34 cellular contexts compared by ENCODE assay signal in genomic region chr2:218138047-218138446, GRCh38. TPM values are rescaled to one million over a fixed set of nuclear protein-coding genes. Genes with fewer than 3 reads are reported as not detected.
"Had no signal": no experiment of that assay in that cellular context is flagged by ENCODE, and none has a peak within 500 bp of the region (broad histone marks: within the 10 kb centered on the region; RNA-seq: fewer than 3 reads in every experiment).

No MANE protein-coding gene starts in this region.

- H3K9me3 Mint-ChIP-seq: activated CD4-positive, alpha-beta memory T cell treated with anti-CD3 and anti-CD28 coated beads, Interleukin-2, amount 10 ng/mL, durations not matched to agents 7 days and 5 days; activated naive CD8-positive, alpha-beta T cell treated with anti-CD3 and anti-CD28 coated beads for 36 hours; activated T-cell treated with anti-CD3 and anti-CD28 coated beads, Interleukin-2, amount 50 U/mL, for 72 hours; central memory CD8-positive, alpha-beta T cell had no signal

- H3K4me3 Mint-ChIP-seq: activated CD4-positive, alpha-beta memory T cell treated with anti-CD3 and anti-CD28 coated beads, Interleukin-2, amount 10 ng/mL, durations not matched to agents 7 days and 5 days; activated naive CD8-positive, alpha-beta T cell treated with anti-CD3 and anti-CD28 coated beads for 36 hours; activated T-cell treated with anti-CD3 and anti-CD28 coated beads, Interleukin-2, amount 50 U/mL, for 72 hours; activated T-helper 17 cell treated with anti-CD3 and anti-CD28 coated beads, Interleukin-2, amount 50 U/mL, for 72 hours; central memory CD8-positive, alpha-beta T cell had no signal

- H3K4me1 Mint-ChIP-seq: activated CD4-positive, alpha-beta memory T cell treated with anti-CD3 and anti-CD28 coated beads, Interleukin-2, amount 10 ng/mL, durations not matched to agents 7 days and 5 days; activated naive CD8-positive, alpha-beta T cell treated with anti-CD3 and anti-CD28 coated beads for 36 hours; activated T-helper 17 cell treated with anti-CD3 and anti-CD28 coated beads, Interleukin-2, amount 50 U/mL, for 72 hours; central memory CD8-positive, alpha-beta T cell had no signal

- H3K4me3 ChIP-seq: cardiac muscle cell had no signal

- H3K36me3 Mint-ChIP-seq: activated naive CD8-positive, alpha-beta T cell treated with anti-CD3 and anti-CD28 coated beads for 36 hours had no signal

- ATAC-seq: activated T-cell treated with anti-CD3 and anti-CD28 coated beads, Interleukin-2, amount 50 U/mL, for 72 hours; activated T-helper 17 cell treated with anti-CD3 and anti-CD28 coated beads, Interleukin-2, amount 50 U/mL, for 72 hours had no signal

- H3K27ac ChIP-seq: brain microvascular endothelial cell, cardiac muscle cell, VCaP had no signal

- H3K27ac Mint-ChIP-seq: activated CD4-positive, alpha-beta memory T cell treated with anti-CD3 and anti-CD28 coated beads, Interleukin-2, amount 10 ng/mL, durations not matched to agents 7 days and 5 days; activated naive CD8-positive, alpha-beta T cell treated with anti-CD3 and anti-CD28 coated beads for 36 hours; activated T-cell treated with anti-CD3 and anti-CD28 coated beads, Interleukin-2, amount 50 U/mL, for 72 hours; activated T-helper 17 cell treated with anti-CD3 and anti-CD28 coated beads, Interleukin-2, amount 50 U/mL, for 72 hours had no signal

- H3K36me3 ChIP-seq: brain microvascular endothelial cell, cardiac muscle cell had no signal

- DNase-seq: activated CD4-positive, alpha-beta memory T cell treated with anti-CD3 and anti-CD28 coated beads, Interleukin-2, amount 10 ng/mL, durations not matched to agents 7 days and 5 days; activated CD4-positive, alpha-beta T cell treated with anti-CD3 and anti-CD28 coated beads for 1 hour; activated CD4-positive, alpha-beta T cell treated with anti-CD3 and anti-CD28 coated beads for 48 hours; activated CD4-positive, CD25-positive, alpha-beta regulatory T cell; activated effector memory CD4-positive, alpha-beta T cell treated with anti-CD3 and anti-CD28 coated beads, Interleukin-2, amount 50 U/mL, for 16 hours; activated naive CD4-positive, alpha-beta T cell; activated naive CD4-positive, alpha-beta T cell treated with anti-CD3 and anti-CD28 coated beads, Interleukin-2, amount 50 U/mL, for 16 hours; activated naive CD8-positive, alpha-beta T cell treated with anti-CD3 and anti-CD28 coated beads for 36 hours; activated T-cell treated with anti-CD3 and anti-CD28 coated beads, Interleukin-2, amount 50 U/mL, for 1 hour; activated T-cell treated with anti-CD3 and anti-CD28 coated beads, Interleukin-2, amount 50 U/mL, for 72 hours; amniotic stem cell; aorta; brain microvascular endothelial cell; Karpas-422; NCI-H1105; NCI-H1417 treated with DMSO at 0.1 percent for 48 hours; NCI-H187 treated with DMSO at 0.1 percent for 48 hours; NCI-H2081; NCI-H2171 treated with DMSO at 0.1 percent for 48 hours; NCI-H226; NCI-H446 treated with DMSO at 0.1 percent for 48 hours; NCI-H524 treated with DMSO at 0.1 percent for 48 hours; Right ventricle myocardium superior; SW 1271; T-helper 1 cell; T-helper 2 cell; T-helper 9 cell had no signal

- H3K27me3 ChIP-seq: brain microvascular endothelial cell, cardiac muscle cell had no signal

RNA-seq across cellular contexts. Expression of gene CXCR2, which starts 12.2 kb away (rescaled TPM):
- total RNA-seq: activated CD8-positive, alpha-beta memory T cell treated with anti-CD3 and anti-CD28 coated beads for 36 hours; MCF 10A; OCI-LY7 had no signal

RNA-seq across cellular contexts. Expression of gene CXCR1, which starts 28.7 kb away (rescaled TPM):
- total RNA-seq: activated CD8-positive, alpha-beta memory T cell treated with anti-CD3 and anti-CD28 coated beads for 36 hours; activated naive CD8-positive, alpha-beta T cell treated with anti-CD3 and anti-CD28 coated beads for 36 hours; activated T-cell treated with anti-CD3 and anti-CD28 coated beads, Interleukin-2, amount 50 U/mL, for 72 hours; activated T-helper 17 cell treated with anti-CD3 and anti-CD28 coated beads, Interleukin-2, amount 50 U/mL, for 72 hours; cardiac muscle cell; OCI-LY7 had no signal
- polyA plus RNA-seq: cardiac muscle cell had no signal
